In the genomic region with DNA sequence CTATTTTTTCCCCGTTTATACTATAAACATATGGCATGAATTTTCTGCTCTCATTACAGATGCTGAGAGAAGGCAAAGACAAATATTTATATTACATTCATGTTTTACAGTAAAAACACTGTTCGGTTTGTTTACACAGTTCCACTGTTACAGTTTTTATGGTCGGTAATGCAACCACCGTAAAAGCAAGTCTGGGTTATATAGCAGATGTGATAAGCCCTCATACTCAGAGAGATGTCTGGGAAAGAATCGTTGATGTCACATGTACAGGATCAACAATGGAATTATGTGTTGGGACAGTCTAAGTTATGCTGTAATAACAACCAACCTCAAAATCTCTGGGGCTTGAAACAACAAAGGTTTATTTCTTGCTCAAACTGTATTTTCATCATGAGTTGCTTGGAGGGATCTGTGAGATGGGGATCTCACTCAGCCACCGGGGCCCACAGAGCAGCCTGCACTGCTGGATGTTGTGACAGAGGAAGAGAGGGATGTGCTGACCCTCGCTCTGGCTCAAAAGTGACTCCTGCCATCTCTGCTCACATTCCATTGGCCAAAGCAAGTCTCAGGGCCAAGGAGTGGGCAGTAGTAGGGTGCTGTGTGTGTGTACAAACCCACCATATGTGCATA, we compare ENCODE assay signal across 13 cellular contexts.
A peak's percentile ranks its signal among the peaks of the same experiment; 100 is the strongest.
DNase-seq lines count a peak whose midpoint lies in the region; ATAC-seq, FAIRE-seq and TF ChIP-seq lines count a peak whose summit lies in the region.
"Had no signal": no experiment of that assay in that cellular context is flagged by ENCODE, and none has a peak within 500 bp of the region (broad histone marks: within the 10 kb centered on the region; RNA-seq: fewer than 3 reads in every experiment).

No MANE protein-coding gene starts in this region.

- TF ChIP-seq CTCF in astrocyte (IDR thresholded peaks at IDR 0.05; ENCODE audit: insufficient read depth, low read depth, low read length), result no peak
- no peak for TF ChIP-seq CTCF in ovary (IDR thresholded peaks at IDR 0.05)

- peak overlapping the region; percentile 96 for H4K91ac ChIP-seq in mesenchymal stem cell (ENCODE audit: low read length)

- ATAC-seq in HG03457 (IDR thresholded peaks at IDR 0.05; ENCODE audit: unreplicated experiment), result no peak

- H4K20me1 ChIP-seq in astrocyte (ENCODE audit: insufficient read depth, low read length), result no peaks in the 10 kb centered on the region

- no peaks in the 10 kb centered on the region for H3K9me3 Mint-ChIP-seq in astrocyte (ENCODE audit: unreplicated experiment)

- H3K9me3 ChIP-seq in astrocyte (ENCODE audit: insufficient read depth, low read depth, low read length), result no peaks in the 10 kb centered on the region
- no peaks in the 10 kb centered on the region for H3K9me3 ChIP-seq in mesenchymal stem cell (ENCODE audit: control insufficient read depth, low read length)
- H3K9me3 ChIP-seq in ovary, result no peaks in the 10 kb centered on the region
- H3K9me3 ChIP-seq: adrenal gland, tibial nerve had no signal

- no peak for TF ChIP-seq EP300 in ovary (IDR thresholded peaks at IDR 0.05)

- H2AFZ ChIP-seq in astrocyte (ENCODE audit: low read depth, low read length) (peak overlapping the region; percentile 3), mesenchymal stem cell (ENCODE audit: low read depth, low read length) (peak overlapping the region; percentile 3)

- peaks cover 5% of the 10 kb centered on the region for H3K27me3 Mint-ChIP-seq in astrocyte (ENCODE audit: low read depth, unreplicated experiment)
- H3K27me3 Mint-ChIP-seq: naive B cell had no signal

- 33% methylated on average over 5 of the region's 7 CpGs for WGBS in mesenchymal stem cell
- WGBS in ovary, 3 donors, result 20 to 34% (median 25%) methylated on average over 7 of the region's 7 CpGs

- peak overlapping the region; percentile 83 for H4K8ac ChIP-seq in mesenchymal stem cell (ENCODE audit: low read length)

- H3K23ac ChIP-seq in mesenchymal stem cell (ENCODE audit: low read length in 2 of 2), result no peak overlapping the region

- H2BK12ac ChIP-seq in mesenchymal stem cell (ENCODE audit: low read length in 2 of 2), result peak overlapping the region; percentile 66 to 88

- no peaks in the 10 kb centered on the region for H3K79me2 ChIP-seq in astrocyte (ENCODE audit: insufficient read depth, low read length)

- peak overlapping the region; percentile 43 for H3K4me3 ChIP-seq in astrocyte (ENCODE audit: insufficient read depth, low read depth, low read length)
- H3K4me3 ChIP-seq in mesenchymal stem cell (ENCODE audit: insufficient read depth in 1 of 2, low read depth in 1 of 2, low read length in 2 of 2), result peak overlapping the region in 1 of 2 experiments; percentile 43
- no peak overlapping the region for H3K4me3 ChIP-seq in ovary
- H3K4me3 ChIP-seq: adrenal gland, tibial nerve had no signal

- H2BK120ac ChIP-seq in mesenchymal stem cell (ENCODE audit: low read depth, low read length), result peak overlapping the region; percentile 19

- no peak overlapping the region for H2BK5ac ChIP-seq in mesenchymal stem cell (ENCODE audit: low read depth, low read length, poor library complexity, severe bottlenecking)

- H3K27me3 ChIP-seq in astrocyte (ENCODE audit: insufficient read depth, low read length) (peaks cover 10% of the 10 kb centered on the region), mesenchymal stem cell (ENCODE audit: control insufficient read depth in 1 of 2, insufficient read depth in 1 of 2, low read length in 2 of 2) (no peaks in the 10 kb centered on the region), ovary (no peaks in the 10 kb centered on the region)
- H3K27me3 ChIP-seq: adrenal gland, tibial nerve had no signal

- no peak for FAIRE-seq in astrocyte (lab: Jason Lieb, UNC)

- H3K9ac ChIP-seq in astrocyte (ENCODE audit: low read length), result peak overlapping the region; percentile 32
- H3K9ac ChIP-seq in mesenchymal stem cell (ENCODE audit: low read length), result peak overlapping the region; percentile 62

- intact Hi-C loops in ovary (cut with DNase I), result no loop called here

- peak overlapping the region; percentile 31 for H3K27ac ChIP-seq in astrocyte (ENCODE audit: low read depth, low read length)
- H3K27ac ChIP-seq in mesenchymal stem cell (ENCODE audit: low read length, poor library complexity, severe bottlenecking), result peak overlapping the region; percentile 75
- no peak overlapping the region for H3K27ac ChIP-seq in ovary
- H3K27ac ChIP-seq: adrenal gland, tibial nerve had no signal

- TF ChIP-seq POLR2A in ovary (IDR thresholded peaks at IDR 0.05), result no peak

- peak; percentile 12 for DNase-seq in COR-L47 (lab: John Stamatoyannopoulos, UW)
- peak; percentile 96 for DNase-seq in NCI-H1092 treated with DMSO at 0.1 percent for 48 hours (lab: John Stamatoyannopoulos, UW)
- peak; percentile 45 for DNase-seq in astrocyte (ENCODE audit: low read depth)
- peak; percentile 88 for DNase-seq in mesenchymal stem cell
- no peak for DNase-seq in iPS-NIHi7 (ENCODE audit: extremely low spot score)
- no peak for DNase-seq in middle frontal gyrus (ENCODE audit: extremely low spot score, low spot score)
- no peak for DNase-seq in ovary
- DNase-seq: adrenal gland; KG1; naive B cell; stimulated activated CD4-positive, alpha-beta T cell treated with anti-CD3 and anti-CD28 coated beads, Interleukin-4, amount 100 ng/mL, for 24 hours had no signal

- no peak overlapping the region for H3K27ac Mint-ChIP-seq in astrocyte (ENCODE audit: unreplicated experiment)
- H3K27ac Mint-ChIP-seq: naive B cell had no signal

- H3K14ac ChIP-seq in mesenchymal stem cell (ENCODE audit: low read length in 2 of 2), result peak overlapping the region in 1 of 2 experiments; percentile 50

- H3K4me1 ChIP-seq in astrocyte (ENCODE audit: insufficient read depth, low read length) (peaks cover 11% of the 10 kb centered on the region), mesenchymal stem cell (ENCODE audit: control insufficient read depth, insufficient read depth, low read depth, low read length) (peaks cover 10% of the 10 kb centered on the region), ovary (ENCODE audit: insufficient read depth) (peaks cover 5% of the 10 kb centered on the region)
- H3K4me1 ChIP-seq: adrenal gland had no signal

- no peak overlapping the region for H2AK5ac ChIP-seq in mesenchymal stem cell (ENCODE audit: low read length, severe bottlenecking)

- peak overlapping the region; percentile 56 for H2BK15ac ChIP-seq in mesenchymal stem cell (ENCODE audit: low read depth, poor library complexity, severe bottlenecking)

- no peak overlapping the region for H3K4me3 Mint-ChIP-seq in astrocyte (ENCODE audit: unreplicated experiment)
- H3K4me3 Mint-ChIP-seq: naive B cell had no signal

- no peaks in the 10 kb centered on the region for H3K36me3 Mint-ChIP-seq in astrocyte (ENCODE audit: low read depth, unreplicated experiment)
- H3K36me3 Mint-ChIP-seq: naive B cell had no signal

- H3K4me1 Mint-ChIP-seq in astrocyte (ENCODE audit: low read depth, unreplicated experiment), result no peaks in the 10 kb centered on the region

- peak overlapping the region; percentile 37 to 87 for H3K4ac ChIP-seq in mesenchymal stem cell (ENCODE audit: low read depth in 1 of 2, low read length in 2 of 2)

- H3K36me3 ChIP-seq in astrocyte (ENCODE audit: insufficient read depth, low read length) (no peaks in the 10 kb centered on the region), mesenchymal stem cell (ENCODE audit: control insufficient read depth in 1 of 2, insufficient read depth in 2 of 2, low read depth in 1 of 2, low read length in 2 of 2) (no peaks in the 10 kb centered on the region), ovary (no peaks in the 10 kb centered on the region)
- H3K36me3 ChIP-seq: adrenal gland, tibial nerve had no signal

- H3K79me1 ChIP-seq in mesenchymal stem cell (replicated peaks; ENCODE audit: low read length, poor library complexity, severe bottlenecking), result peaks cover 4% of the 10 kb centered on the region

- H3K4me2 ChIP-seq in astrocyte (ENCODE audit: low read length), result peak overlapping the region; percentile 83
- no peak overlapping the region for H3K4me2 ChIP-seq in mesenchymal stem cell (ENCODE audit: low read length, poor library complexity, severe bottlenecking)

- H3K18ac ChIP-seq in mesenchymal stem cell (ENCODE audit: low read depth in 1 of 2, low read length in 2 of 2), result peak overlapping the region; percentile 91 to 92

Comparison
In these comparisons a context has a peak if more than half of its experiments do, and no peak if none do; other contexts are left out.
1. DNase-seq: peak in COR-L47 (single experiment), NCI-H1092 treated with DMSO at 0.1 percent for 48 hours (single experiment), astrocyte (single experiment) and mesenchymal stem cell (single experiment); none in iPS-NIHi7 (single experiment), middle frontal gyrus (single experiment) and ovary (0 of 5).
2. H3K27ac ChIP-seq: peak in astrocyte (single experiment) and mesenchymal stem cell (single experiment); none in ovary (0 of 2).